ENCODE assay signal across 1 cellular context in genomic region chr12:130031571-130032189, GRCh38.
TF ChIP-seq lines count a peak whose summit lies in the region.

No MANE protein-coding gene starts in this region.

TF ChIP-seq in HepG2, 621 proteins besides CTCF, POLR2A, EP300 and RAD21 (continued from another document):
- no peak for TF ChIP-seq THAP9 (CRISPR knock-in tag; IDR thresholded peaks at IDR 0.05; ENCODE audit: borderline replicate concordance)
